8 cellular contexts compared by ENCODE assay signal in the genomic region with DNA sequence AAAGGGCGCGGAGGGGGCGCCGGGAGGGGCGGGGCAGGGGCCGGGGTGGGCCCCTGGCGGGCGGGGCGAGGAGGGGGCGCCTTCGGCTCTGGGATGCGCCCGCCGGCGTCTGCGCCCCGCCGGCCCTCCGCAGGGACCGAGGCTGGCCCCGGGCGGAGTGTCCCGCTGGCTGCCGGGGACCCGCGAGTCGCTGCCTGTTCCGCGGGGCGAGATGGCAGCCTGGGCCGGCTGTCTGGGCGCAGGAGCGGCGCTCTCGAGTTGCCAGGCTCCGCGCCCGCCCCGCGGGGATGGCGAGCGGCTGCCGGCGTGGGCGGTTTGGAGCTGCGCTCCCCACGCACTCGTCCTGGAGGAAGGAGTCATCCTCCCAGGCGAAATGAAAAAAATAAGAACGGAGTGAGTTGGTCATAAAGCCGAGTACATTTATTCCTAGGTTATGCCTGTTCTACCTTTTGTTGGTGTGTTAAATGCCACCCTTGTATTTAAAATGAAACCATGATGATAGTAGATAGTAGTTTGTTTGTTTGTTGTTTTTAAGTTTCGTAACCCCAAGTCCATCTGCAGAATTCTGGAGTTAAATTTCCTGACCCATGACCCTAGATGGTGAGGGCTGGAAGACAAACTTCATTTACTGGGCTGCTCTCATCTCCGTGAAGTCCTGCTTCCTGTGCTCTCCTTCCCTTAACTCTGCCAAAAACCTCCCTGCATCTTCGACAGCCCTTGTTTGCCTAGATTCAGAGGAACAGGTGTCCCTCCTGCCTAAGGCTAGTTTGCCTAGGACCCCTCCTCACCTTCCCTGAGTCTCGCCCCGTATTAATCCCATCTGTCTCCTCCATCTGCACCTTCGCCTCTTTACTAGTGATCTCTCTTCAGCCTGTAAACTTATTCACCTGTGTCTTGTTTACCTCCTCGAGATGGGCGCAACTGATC. TPM values are rescaled to one million over a fixed set of nuclear protein-coding genes. Genes with fewer than 3 reads are reported as not detected.
A peak's percentile ranks its signal among the peaks of the same experiment; 100 is the strongest.
DNase-seq lines count a peak whose midpoint lies in the region; FAIRE-seq and TF ChIP-seq lines count a peak whose summit lies in the region.

No MANE protein-coding gene starts in this region.

- H3K36me3 Mint-ChIP-seq in astrocyte (ENCODE audit: low read depth, unreplicated experiment), result peaks cover 2% of the 10 kb centered on the region

- H3K27me3 Mint-ChIP-seq in astrocyte (ENCODE audit: low read depth, unreplicated experiment), result peaks cover 35% of the 10 kb centered on the region

- FAIRE-seq in astrocyte (lab: Jason Lieb, UNC), result no peak

- peaks cover 24% of the 10 kb centered on the region for H3K4me1 Mint-ChIP-seq in astrocyte (ENCODE audit: low read depth, unreplicated experiment)

- DNase-seq in Daoy (ENCODE audit: low read depth), result peak; percentile 25
- DNase-seq in NT2/D1 (ENCODE audit: low read depth, low spot score), result no peak
- DNase-seq in astrocyte (ENCODE audit: low read depth), result peak; percentile 19
- DNase-seq in iPS DF 6.9 (ENCODE audit: low read depth, low spot score), result no peak
- no peak for DNase-seq in skeletal muscle cell (ENCODE audit: low read depth)
- no peak for DNase-seq in LoVo (ENCODE audit: low spot score)
- no peak for DNase-seq in foreskin melanocyte
- DNase-seq in OCI-M2 (lab: John Stamatoyannopoulos, UW; ENCODE audit: unreplicated experiment), result no peak

- H3K36me3 ChIP-seq in NT2/D1 (ENCODE audit: insufficient read depth, insufficient read length, low read length), result no peaks in the 10 kb centered on the region
- no peaks in the 10 kb centered on the region for H3K36me3 ChIP-seq in astrocyte (ENCODE audit: insufficient read depth, low read length)
- no peaks in the 10 kb centered on the region for H3K36me3 ChIP-seq in iPS DF 6.9 (ENCODE audit: control insufficient read depth, insufficient read depth, low read length)

- peak overlapping the region; percentile 45 for H2AFZ ChIP-seq in astrocyte (ENCODE audit: low read depth, low read length)

- no peaks in the 10 kb centered on the region for H4K20me1 ChIP-seq in astrocyte (ENCODE audit: insufficient read depth, low read length)

- H3K9me3 ChIP-seq in NT2/D1 (ENCODE audit: insufficient read depth, low read length) (no peaks in the 10 kb centered on the region), astrocyte (ENCODE audit: insufficient read depth, low read depth, low read length) (no peaks in the 10 kb centered on the region), iPS DF 6.9 (ENCODE audit: control insufficient read depth, insufficient read depth, low read length) (no peaks in the 10 kb centered on the region)

- peak overlapping the region; percentile 57 for H3K4me3 ChIP-seq in NT2/D1 (ENCODE audit: insufficient read length, low read depth)
- H3K4me3 ChIP-seq in astrocyte (ENCODE audit: insufficient read depth, low read depth, low read length), result peak overlapping the region; percentile 64
- peak overlapping the region; percentile 54 for H3K4me3 ChIP-seq in iPS DF 6.9 (ENCODE audit: low read length)
- peak overlapping the region; percentile 65 for H3K4me3 ChIP-seq in skeletal muscle cell (ENCODE audit: low read depth, low read length)

- no peak for TF ChIP-seq CTCF in astrocyte (IDR thresholded peaks at IDR 0.05; ENCODE audit: insufficient read depth, low read depth, low read length)

- no CpG with 5 or more reads among the region's 59 CpGs for WGBS in iPS DF 6.9 (ENCODE audit: insufficient coverage, insufficient read length)

- H3K9me3 Mint-ChIP-seq in astrocyte (ENCODE audit: unreplicated experiment), result no peaks in the 10 kb centered on the region

- H3K4me2 ChIP-seq in astrocyte (ENCODE audit: low read length), result peak overlapping the region; percentile 94

- no peak overlapping the region for H3K27ac Mint-ChIP-seq in astrocyte (ENCODE audit: unreplicated experiment)

- H3K27me3 ChIP-seq in NT2/D1 (ENCODE audit: insufficient read depth, insufficient read length) (peaks cover 64% of the 10 kb centered on the region), astrocyte (ENCODE audit: insufficient read depth, low read length) (no peaks in the 10 kb centered on the region), iPS DF 6.9 (ENCODE audit: control insufficient read depth, insufficient read depth, low read length) (peaks cover 33% of the 10 kb centered on the region)

- H3K4me1 ChIP-seq in NT2/D1 (ENCODE audit: insufficient read depth, insufficient read length) (peaks cover 14% of the 10 kb centered on the region), astrocyte (ENCODE audit: insufficient read depth, low read length) (peaks cover 19% of the 10 kb centered on the region), iPS DF 6.9 (ENCODE audit: control insufficient read depth, insufficient read depth, low read length) (peaks cover 10% of the 10 kb centered on the region; the same call in 1 of the 2 replicates)

- no peaks in the 10 kb centered on the region for H3K79me2 ChIP-seq in astrocyte (ENCODE audit: insufficient read depth, low read length)

- H3K4me3 Mint-ChIP-seq in astrocyte (ENCODE audit: unreplicated experiment), result peak overlapping the region; percentile 79

- H3K9ac ChIP-seq in NT2/D1 (ENCODE audit: insufficient read length, low read depth) (peak overlapping the region; percentile 47), astrocyte (ENCODE audit: low read length) (peak overlapping the region; percentile 76)

- no peak overlapping the region for H3K27ac ChIP-seq in astrocyte (ENCODE audit: low read depth, low read length)
- H3K27ac ChIP-seq in iPS DF 6.9 (ENCODE audit: low read length), result no peak overlapping the region

RNA-seq across cellular contexts. Expression of a gene that starts 32.8 kb away (rescaled TPM):
- total RNA-seq in Daoy (2014; rRNA removed; shearing (Covaris generic)), result 197 and 243 TPM in 2 replicates
- total RNA-seq in astrocyte, result 243 and 260 TPM in 2 replicates

RNA-seq across cellular contexts. Expression of a gene that starts 54.7 kb away (rescaled TPM):
- total RNA-seq in Daoy (2014; rRNA removed; shearing (Covaris generic)), result 0.46 and 0.48 TPM in 2 replicates
- 2.5 and 3.1 TPM in 2 replicates for total RNA-seq in astrocyte

Comparison
In these comparisons a context has a peak if more than half of its experiments do, and no peak if none do; other contexts are left out.
1. DNase-seq: peak in Daoy (single experiment) and astrocyte (single experiment); none in NT2/D1 (single experiment), iPS DF 6.9 (single experiment), skeletal muscle cell (single experiment), LoVo (single experiment), foreskin melanocyte (single experiment) and OCI-M2 (single experiment).
2. Peak in every context shown above with its lines, with median percentiles within 50 percentile points of each other: H3K4me3 ChIP-seq.